ENCODE assay signal across 1 cellular context in the genomic region with DNA sequence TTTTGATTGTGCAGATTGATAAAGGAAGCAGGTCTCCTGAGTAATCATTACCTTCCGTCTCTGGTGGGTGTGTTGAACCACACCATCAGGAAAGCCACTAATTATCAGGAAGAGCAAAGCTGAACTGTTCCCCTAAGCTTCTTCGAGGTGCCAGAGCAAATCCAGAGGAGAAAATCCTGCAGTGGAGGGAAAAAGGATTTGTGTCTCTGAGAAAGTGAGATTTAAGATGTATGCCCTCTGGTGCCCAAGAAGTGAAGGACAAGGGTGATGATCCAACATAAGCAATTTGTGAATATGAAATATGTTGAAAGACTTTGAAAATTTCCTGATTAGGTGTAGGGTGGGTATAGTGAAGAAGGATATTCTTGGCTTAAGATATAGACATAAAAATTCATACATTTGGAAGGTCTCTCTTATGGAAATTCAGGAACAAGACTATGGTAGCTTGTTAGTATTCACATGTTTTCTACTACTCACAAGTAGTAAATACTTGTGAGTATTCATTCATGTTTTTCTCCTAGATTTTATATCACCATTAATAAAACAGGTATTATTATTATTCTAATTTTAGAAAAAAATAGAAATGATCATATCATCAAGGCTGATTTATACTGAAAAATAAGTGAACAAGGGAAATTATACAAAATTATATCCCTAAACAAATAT.
TF ChIP-seq lines count a peak whose summit lies in the region.

No MANE protein-coding gene starts in this region.

TF ChIP-seq in HepG2, 621 proteins besides CTCF, POLR2A, EP300 and RAD21:
- TF ChIP-seq ZBTB10 (CRISPR knock-in tag; IDR thresholded peaks at IDR 0.05; ENCODE audit: borderline replicate concordance) (no peak), STAG1 (CRISPR knock-in tag; IDR thresholded peaks at IDR 0.05) (peak; percentile 82), XRCC5 (optimal IDR thresholded peaks at IDR 0.05; ENCODE audit: low read length) (no peak), ZNF616 (CRISPR knock-in tag; IDR thresholded peaks at IDR 0.05; ENCODE audit: low read depth) (no peak), ATAD3A (CRISPR knock-in tag; IDR thresholded peaks at IDR 0.05) (no peak), MATR3 (CRISPR knock-in tag; IDR thresholded peaks at IDR 0.05) (no peak), SMC3 (IDR thresholded peaks at IDR 0.05; ENCODE audit: low read length) (peak; percentile 91)
- TF ChIP-seq, protein P1, sequence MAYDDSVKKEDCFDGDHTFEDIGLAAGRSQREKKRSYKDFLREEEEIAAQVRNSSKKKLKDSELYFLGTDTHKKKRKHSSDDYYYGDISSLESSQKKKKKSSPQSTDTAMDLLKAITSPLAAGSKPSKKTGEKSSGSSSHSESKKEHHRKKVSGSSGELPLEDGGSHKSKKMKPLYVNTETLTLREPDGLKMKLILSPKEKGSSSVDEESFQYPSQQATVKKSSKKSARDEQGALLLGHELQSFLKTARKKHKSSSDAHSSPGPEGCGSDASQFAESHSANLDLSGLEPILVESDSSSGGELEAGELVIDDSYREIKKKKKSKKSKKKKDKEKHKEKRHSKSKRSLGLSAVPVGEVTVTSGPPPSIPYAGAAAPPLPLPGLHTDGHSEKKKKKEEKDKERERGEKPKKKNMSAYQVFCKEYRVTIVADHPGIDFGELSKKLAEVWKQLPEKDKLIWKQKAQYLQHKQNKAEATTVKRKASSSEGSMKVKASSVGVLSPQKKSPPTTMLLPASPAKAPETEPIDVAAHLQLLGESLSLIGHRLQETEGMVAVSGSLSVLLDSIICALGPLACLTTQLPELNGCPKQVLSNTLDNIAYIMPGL (CRISPR knock-in tag; IDR thresholded peaks at IDR 0.05; ENCODE audit: borderline replicate concordance in 1 of 2, low read depth in 1 of 2) = 0 out of 4 replicates have a peak, but pooled peaks of 1 of the 2 experiments have one; percentile 30
- TF ChIP-seq, protein P2, sequence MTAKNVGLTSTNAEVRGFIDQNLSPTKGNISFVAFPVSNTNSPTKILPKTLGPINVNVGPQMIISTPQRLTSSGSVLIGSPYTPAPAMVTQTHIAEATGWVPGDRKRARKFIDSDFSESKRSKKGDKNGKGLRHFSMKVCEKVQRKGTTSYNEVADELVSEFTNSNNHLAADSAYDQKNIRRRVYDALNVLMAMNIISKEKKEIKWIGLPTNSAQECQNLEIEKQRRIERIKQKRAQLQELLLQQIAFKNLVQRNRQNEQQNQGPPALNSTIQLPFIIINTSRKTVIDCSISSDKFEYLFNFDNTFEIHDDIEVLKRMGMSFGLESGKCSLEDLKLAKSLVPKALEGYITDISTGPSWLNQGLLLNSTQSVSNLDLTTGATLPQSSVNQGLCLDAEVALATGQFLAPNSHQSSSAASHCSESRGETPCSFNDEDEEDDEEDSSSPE (CRISPR knock-in tag; IDR thresholded peaks at IDR 0.05) = 0 out of 2 replicates have a peak, but pooled peaks have one; percentile 46
